In genomic region chr14:66939409-66939808, GRCh38 we compare ENCODE assay signal across 27 cellular contexts.
"Had no signal": no experiment of that assay in that cellular context is flagged by ENCODE, and none has a peak within 500 bp of the region (broad histone marks: within the 10 kb centered on the region; RNA-seq: fewer than 3 reads in every experiment).

No MANE protein-coding gene starts in this region.

- H3K9ac ChIP-seq: SK-N-SH had no signal

- H3K27me3 ChIP-seq: adrenal gland, body of pancreas, SJCRH30 had no signal

- H3K4me3 ChIP-seq: adrenal gland, body of pancreas, SJCRH30 had no signal

- FAIRE-seq: astrocyte, bronchial epithelial cell, TTC549 had no signal

- H3K36me3 ChIP-seq: adrenal gland had no signal

- H3K4me1 ChIP-seq: adrenal gland, body of pancreas, SJCRH30 had no signal

- DNase-seq: activated CD4-positive, alpha-beta memory T cell treated with anti-CD3 and anti-CD28 coated beads for 36 hours; activated CD4-positive, alpha-beta T cell treated with anti-CD3 and anti-CD28 coated beads for 36 hours; activated CD4-positive, alpha-beta T cell treated with anti-CD3 and anti-CD28 coated beads, Interleukin-2, amount 10 ng/mL, durations not matched to agents 7 days and 5 days; activated CD8-positive, alpha-beta memory T cell treated with anti-CD3 and anti-CD28 coated beads, Interleukin-2, amount 50 U/mL, for 4 hours; activated gamma-delta T cell treated with Interleukin-2 at 50 U/mL for 16 hours; activated naive CD4-positive, alpha-beta T cell treated with anti-CD3 and anti-CD28 coated beads for 36 hours; activated T-cell treated with anti-CD3 and anti-CD28 coated beads for 4 hours; activated T-cell treated with anti-CD3 and anti-CD28 coated beads, Interleukin-2, amount 50 U/mL, for 4 hours; adrenal gland; body of pancreas; caudate nucleus; Karpas-422; KBM-7; MM.1S; MV-4-11; NCI-H1092; NCI-H1436 treated with DMSO at 0.1 percent for 48 hours; NCI-H1694 treated with DMSO at 0.1 percent for 48 hours; NCI-H2029; NCI-H345; NCI-H524 treated with DMSO at 0.1 percent for 48 hours; SHP77; SJCRH30; SK-N-SH had no signal

- H3K4me2 ChIP-seq: SK-N-SH had no signal

- H3K27ac ChIP-seq: adrenal gland, body of pancreas, SJCRH30 had no signal
